8 cellular contexts compared by ENCODE assay signal in genomic region chr1:58249729-58250586, GRCh38.
DNase-seq lines count a peak whose midpoint lies in the region; ATAC-seq and TF ChIP-seq lines count a peak whose summit lies in the region.

No MANE protein-coding gene starts in this region.

- peaks cover 80% of the 10 kb centered on the region for H3K27me3 Mint-ChIP-seq in progenitor cell of endocrine pancreas

- no peaks in the 10 kb centered on the region for H3K36me3 ChIP-seq in adrenal gland (replicated peaks in 1 of 2)

- no peak for TF ChIP-seq POLR2A in adrenal gland (IDR thresholded peaks at IDR 0.05)

- POLR2A ChIA-PET in GM10248 (lab: Yijun Ruan, JAX): no interaction called here

- CTCF ChIA-PET in GM10248 (lab: Yijun Ruan, JAX): interaction anchor here (0.9 to 2.4 kb wide), 3 partner anchors 9 to 402 kb away, joined by 3 to 6 read pairs (median 4); no protein-coding TSS in a partner anchor

- no peaks in the 10 kb centered on the region for H3K36me3 Mint-ChIP-seq in progenitor cell of endocrine pancreas (ENCODE audit: insufficient read depth)

- H3K4me3 Mint-ChIP-seq in progenitor cell of endocrine pancreas (ENCODE audit: low read depth): peak overlapping the region; percentile 73

- ATAC-seq in right cardiac atrium: peak; percentile 72 to 76
- ATAC-seq in HG02970 (IDR thresholded peaks at IDR 0.05; ENCODE audit: low FRiP score, unreplicated experiment): no peak
- ATAC-seq in GM21825 (IDR thresholded peaks at IDR 0.05; ENCODE audit: unreplicated experiment): no peak

- no peak overlapping the region for H3K27ac ChIP-seq in adrenal gland
- H3K27ac ChIP-seq in right cardiac atrium (ENCODE audit: low read length): no peak overlapping the region

- peaks cover 7 to 9% of the 10 kb centered on the region in 2 donors for H3K4me1 ChIP-seq in adrenal gland (replicated peaks in 1 of 2)
- no peaks in the 10 kb centered on the region for H3K4me1 ChIP-seq in right cardiac atrium (ENCODE audit: control insufficient read depth, insufficient read depth, low read length)

- peak; percentile 22 for DNase-seq in GM10248 (ENCODE audit: extremely low spot score)
- DNase-seq in HuH-7 (ENCODE audit: low spot score): peak; percentile 54
- peak in 4 of 7 donors; percentile 6 to 62 (median 16) for DNase-seq in adrenal gland
- peak; percentile 25 to 71 (median 51) for DNase-seq in right cardiac atrium
- DNase-seq in progenitor cell of endocrine pancreas (ENCODE audit: low spot score, unreplicated experiment): peak; percentile 15
- DNase-seq in cortex of kidney (lab: John Stamatoyannopoulos, UW): no peak

- peaks cover 27% of the 10 kb centered on the region for H3K27me3 ChIP-seq in adrenal gland
- H3K27me3 ChIP-seq in right cardiac atrium (ENCODE audit: control insufficient read depth, insufficient read depth): no peaks in the 10 kb centered on the region

- no peak overlapping the region for H3K27ac Mint-ChIP-seq in progenitor cell of endocrine pancreas

- H3K4me1 Mint-ChIP-seq in progenitor cell of endocrine pancreas (ENCODE audit: low read depth): peaks cover 6% of the 10 kb centered on the region

- no peak overlapping the region for H3K4me3 ChIP-seq in adrenal gland
- H3K4me3 ChIP-seq in right cardiac atrium (ENCODE audit: low read length): peak overlapping the region; percentile 14

- intact Hi-C loops in adrenal gland (cut with DNase I): no loop called here
- intact Hi-C loops in right cardiac atrium (cut with DNase I): no loop called here

- no peaks in the 10 kb centered on the region for H3K9me3 Mint-ChIP-seq in progenitor cell of endocrine pancreas (ENCODE audit: low read depth)

- H3K9me3 ChIP-seq in adrenal gland (replicated peaks in 1 of 3) (no peaks in the 10 kb centered on the region), right cardiac atrium (ENCODE audit: control insufficient read depth, low read length) (no peaks in the 10 kb centered on the region)

- TF ChIP-seq CTCF in GM10248 (IDR thresholded peaks at IDR 0.05; ENCODE audit: control extremely low read depth, extremely low read depth, low read depth, missing control alignments): no peak
- no peak for TF ChIP-seq CTCF in adrenal gland (IDR thresholded peaks at IDR 0.05)
- TF ChIP-seq CTCF in progenitor cell of endocrine pancreas (IDR thresholded peaks at IDR 0.05; ENCODE audit: unreplicated experiment): no peak

- 0 to 1% (median 1%) methylated on average over 5 to 82 of the region's 82 CpGs for WGBS in adrenal gland, 4 donors
- WGBS in right cardiac atrium: under 1% methylated on average over 82 of the region's 82 CpGs

Comparison
In these comparisons a context has a peak if more than half of its experiments do, and no peak if none do; other contexts are left out.
1. ATAC-seq: peak in right cardiac atrium (2 of 2); none in HG02970 (single experiment) and GM21825 (single experiment).